Comparison of ENCODE assay signal across 25 cellular contexts in genomic region chr6:43689421-43689820, GRCh38. TPM values are rescaled to one million over a fixed set of nuclear protein-coding genes. Genes with fewer than 3 reads are reported as not detected.
"Had no signal": no experiment of that assay in that cellular context is flagged by ENCODE, and none has a peak within 500 bp of the region (broad histone marks: within the 10 kb centered on the region; RNA-seq: fewer than 3 reads in every experiment).

No MANE protein-coding gene starts in this region.

- ATAC-seq: activated CD4-positive, alpha-beta T cell treated with anti-CD3 and anti-CD28 coated beads for 36 hours; activated CD8-positive, alpha-beta T cell treated with anti-CD3 and anti-CD28 coated beads for 36 hours; activated T-cell treated with anti-CD3 and anti-CD28 coated beads, Interleukin-2, amount 50 U/mL, for 72 hours had no signal

- H3K4me2 ChIP-seq: SK-N-SH had no signal

- H3K27ac Mint-ChIP-seq: activated CD4-positive, alpha-beta T cell treated with anti-CD3 and anti-CD28 coated beads for 36 hours; activated CD8-positive, alpha-beta T cell treated with anti-CD3 and anti-CD28 coated beads for 36 hours; activated T-cell treated with anti-CD3 and anti-CD28 coated beads, Interleukin-2, amount 50 U/mL, for 72 hours had no signal

- H3K27me3 ChIP-seq: Peyer's patch, SJCRH30 had no signal

- DNase-seq: activated CD4-positive, alpha-beta T cell treated with anti-CD3 and anti-CD28 coated beads for 36 hours; activated CD8-positive, alpha-beta memory T cell treated with anti-CD3 and anti-CD28 coated beads, Interleukin-2, amount 50 U/mL, for 4 hours; activated CD8-positive, alpha-beta T cell treated with anti-CD3 and anti-CD28 coated beads for 36 hours; activated naive CD4-positive, alpha-beta T cell treated with anti-CD3 and anti-CD28 coated beads, Interleukin-2, amount 50 U/mL, for 16 hours; activated T-cell treated with anti-CD3 and anti-CD28 coated beads, Interleukin-2, amount 50 U/mL, for 72 hours; Karpas-422; MM.1S; NCI-H1105; NCI-H1436; NCI-H1694 treated with DMSO at 0.1 percent for 48 hours; NCI-H2029 treated with DMSO at 0.1 percent for 48 hours; NCI-H345; NCI-H510A; NCI-H526 treated with DMSO at 0.1 percent for 48 hours; NCI-H82; NK-92 treated with Interleukin-12 subunit alpha and Interleukin-12 subunit beta, amount 100 ng/mL, for 24 hours; OCI-M1; Peyer's patch; Right ventricle myocardium superior; SJCRH30; SK-N-SH; T-helper 1 cell; WERI-Rb-1 had no signal

- H3K27ac ChIP-seq: Peyer's patch, RWPE1, SJCRH30, WERI-Rb-1 had no signal

- H3K4me3 ChIP-seq: Peyer's patch, SJCRH30 had no signal

- H3K9ac ChIP-seq: SK-N-SH had no signal

- H3K4me3 Mint-ChIP-seq: activated CD4-positive, alpha-beta T cell treated with anti-CD3 and anti-CD28 coated beads for 36 hours; activated T-cell treated with anti-CD3 and anti-CD28 coated beads, Interleukin-2, amount 50 U/mL, for 72 hours had no signal

- H3K36me3 ChIP-seq: Peyer's patch had no signal

- H3K9me3 Mint-ChIP-seq: activated CD8-positive, alpha-beta T cell treated with anti-CD3 and anti-CD28 coated beads for 36 hours; activated T-cell treated with anti-CD3 and anti-CD28 coated beads, Interleukin-2, amount 50 U/mL, for 72 hours had no signal

- H3K9me3 ChIP-seq: Peyer's patch, SJCRH30, SK-N-SH had no signal

RNA-seq across cellular contexts. Expression of gene RSPH9, which starts 44.6 kb away (rescaled TPM):
- total RNA-seq: activated CD4-positive, alpha-beta T cell treated with anti-CD3 and anti-CD28 coated beads for 36 hours; SJCRH30; T-helper 2 cell treated with Interferon-gamma antibody and Interleukin-4, amounts not matched to agents 100 ng/mL and 5 ng/mL, for 36 hours had no signal
